Comparison of ENCODE assay signal across 8 cellular contexts in genomic region chr5:64635056-64635686, GRCh38. TPM values are rescaled to one million over a fixed set of nuclear protein-coding genes. Genes with fewer than 3 reads are reported as not detected.
DNase-seq lines count a peak whose midpoint lies in the region; ATAC-seq and TF ChIP-seq lines count a peak whose summit lies in the region.

No MANE protein-coding gene starts in this region.

- no peak overlapping the region for H2AFZ ChIP-seq in neural cell (ENCODE audit: low read depth, low read length)

- H3K27ac Mint-ChIP-seq in effector memory CD8-positive, alpha-beta T cell, result no peak overlapping the region

- H3K36me3 ChIP-seq in neural cell (ENCODE audit: insufficient read depth, low read length), result no peaks in the 10 kb centered on the region

- no peaks in the 10 kb centered on the region for H3K9me3 ChIP-seq in neural cell (ENCODE audit: low read length)

- peaks cover 5 to 7% of the 10 kb centered on the region in 2 donors for H3K4me1 Mint-ChIP-seq in effector memory CD8-positive, alpha-beta T cell (ENCODE audit: low read depth in 2 of 2)

- H3K27me3 Mint-ChIP-seq in effector memory CD8-positive, alpha-beta T cell, result peaks cover 27 to 31% of the 10 kb centered on the region in 2 donors

- TF ChIP-seq EP300 in neural cell (conservative IDR thresholded peaks at IDR 0.05; ENCODE audit: poor library complexity, severe bottlenecking), result no peak

- no peak overlapping the region for H3K9ac ChIP-seq in neural cell (ENCODE audit: low read length)

- H3K4me3 Mint-ChIP-seq in effector memory CD8-positive, alpha-beta T cell, result no peak overlapping the region

- no peaks in the 10 kb centered on the region for H3F3A ChIP-seq in neural cell (ENCODE audit: insufficient read depth, low read length, poor library complexity, severe bottlenecking)

- no peak overlapping the region for H3K4me2 ChIP-seq in neural cell (ENCODE audit: low read length)

- H3K27ac ChIP-seq in 22Rv1 (no peak overlapping the region), neural cell (ENCODE audit: low read length) (no peak overlapping the region)

- DNase-seq in GDM1 (lab: John Stamatoyannopoulos, UW) (peak; percentile 1), NCI-H345 (lab: John Stamatoyannopoulos, UW) (peak; percentile 1), GOT3 (lab: John Stamatoyannopoulos, UW) (no peak)
- no peak for DNase-seq in effector memory CD8-positive, alpha-beta T cell
- DNase-seq in activated effector memory CD4-positive, alpha-beta T cell treated with anti-CD3 and anti-CD28 coated beads, Interleukin-2, amount 50 U/mL, for 16 hours, result no peak

- H3K36me3 Mint-ChIP-seq in effector memory CD8-positive, alpha-beta T cell (ENCODE audit: insufficient read depth), result no peaks in the 10 kb centered on the region

- no peaks in the 10 kb centered on the region for H4K20me1 ChIP-seq in neural cell (ENCODE audit: insufficient read depth)

- peak; percentile 45 for ATAC-seq in effector memory CD8-positive, alpha-beta T cell (replicated peaks)
- no peak for ATAC-seq in GM21825 (IDR thresholded peaks at IDR 0.05; ENCODE audit: unreplicated experiment)

- no peaks in the 10 kb centered on the region for H3K9me3 Mint-ChIP-seq in effector memory CD8-positive, alpha-beta T cell

- no peaks in the 10 kb centered on the region for H3K9me2 ChIP-seq in neural cell (ENCODE audit: insufficient read depth, low read length)

- peak; percentile 80 for TF ChIP-seq CTCF in 22Rv1 (IDR thresholded peaks at IDR 0.05)
- TF ChIP-seq CTCF in neural cell (IDR thresholded peaks at IDR 0.05; ENCODE audit: poor library complexity, severe bottlenecking), result peak; percentile 88

- no peaks in the 10 kb centered on the region for H3K79me2 ChIP-seq in neural cell (replicated peaks; ENCODE audit: insufficient read depth, low read length)

- H3K27me3 ChIP-seq in neural cell (ENCODE audit: insufficient read depth, low read depth, low read length), result no peaks in the 10 kb centered on the region

- H3K4me3 ChIP-seq in neural cell (ENCODE audit: low read length), result no peak overlapping the region

- peak; percentile 92 for TF ChIP-seq RAD21 in neural cell (conservative IDR thresholded peaks at IDR 0.05)

TF ChIP-seq in neural cell, 6 proteins besides CTCF, POLR2A, EP300 and RAD21:
- no peak for TF ChIP-seq REST (IDR thresholded peaks at IDR 0.05; ENCODE audit: borderline replicate concordance)
- TF ChIP-seq SMC3 (conservative IDR thresholded peaks at IDR 0.05; ENCODE audit: poor library complexity), result peak; percentile 91

RNA-seq across cellular contexts. Expression of gene SHISAL2B, which starts 55.1 kb away (rescaled TPM):
- polyA plus RNA-seq in neural cell, result not detected in 2 replicates
- polyA minus RNA-seq in neural cell, result not detected in 2 replicates

Comparison
In these comparisons a context has a peak if more than half of its experiments do, and no peak if none do; other contexts are left out.
1. DNase-seq: peak in GDM1 (single experiment) and NCI-H345 (single experiment); none in effector memory CD8-positive, alpha-beta T cell (0 of 3), GOT3 (single experiment) and activated effector memory CD4-positive, alpha-beta T cell treated with anti-CD3 and anti-CD28 coated beads, Interleukin-2, amount 50 U/mL, for 16 hours (single experiment).